8 cellular contexts compared by ENCODE assay signal in the genomic region with DNA sequence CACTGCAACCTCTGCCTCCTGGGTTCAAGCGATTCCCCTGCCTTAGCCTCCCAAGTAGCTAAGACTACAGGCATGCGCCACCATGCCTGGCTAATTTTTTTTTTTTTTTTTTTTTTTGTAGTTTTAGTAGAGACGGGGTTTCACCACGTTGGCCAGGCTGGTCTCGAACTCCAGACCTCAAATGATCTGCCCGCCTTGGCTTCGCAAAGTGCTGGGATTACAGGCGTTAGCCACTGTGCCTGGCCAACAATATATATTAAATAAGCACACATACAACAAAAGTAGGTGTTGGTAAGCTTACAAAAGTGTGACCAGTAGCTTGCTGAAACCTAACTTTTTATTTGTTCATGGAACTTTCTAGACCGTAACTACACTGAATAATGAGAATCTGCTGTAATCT.
DNase-seq lines count a peak whose midpoint lies in the region; ATAC-seq and TF ChIP-seq lines count a peak whose summit lies in the region.
"Not testable (repeated sequence)": the region's sequence is repeated elsewhere in the genome, so short reads cannot be mapped to it uniquely, and the experiment has no call there.

No MANE protein-coding gene starts in this region.

- H3K4me1 ChIP-seq in Peyer's patch; lower lobe of right lung; sigmoid colon; aorta (ENCODE audit: control insufficient read depth in 1 of 2, insufficient read depth in 2 of 2, low read length in 2 of 2): not testable (repeated sequence)

- not testable (repeated sequence) for H3K4me1 Mint-ChIP-seq in activated CD4-positive, alpha-beta T cell treated with anti-CD3 and anti-CD28 coated beads, Interleukin-2, amount 10 ng/mL, durations not matched to agents 24 days and 14 days; activated T-cell treated with anti-CD3 and anti-CD28 coated beads, Interleukin-2, amount 50 U/mL, for 24 hours (ENCODE audit: low read depth)

- intact Hi-C loops in activated CD4-positive, alpha-beta T cell treated with anti-CD3 and anti-CD28 coated beads, Interleukin-2, amount 10 ng/mL, durations not matched to agents 24 days and 14 days (cut with micrococcal nuclease); left ventricle myocardium superior (cut with micrococcal nuclease); lower lobe of right lung (cut with DNase I); sigmoid colon (cut with DNase I); aorta (cut with DNase I): not testable (repeated sequence)

- not testable (repeated sequence) for H3K27ac Mint-ChIP-seq in activated CD4-positive, alpha-beta T cell treated with anti-CD3 and anti-CD28 coated beads, Interleukin-2, amount 10 ng/mL, durations not matched to agents 24 days and 14 days; activated T-cell treated with anti-CD3 and anti-CD28 coated beads, Interleukin-2, amount 50 U/mL, for 24 hours; activated naive CD4-positive, alpha-beta T cell treated with anti-CD3 and anti-CD28 coated beads, Interleukin-2, amount 50 U/mL, for 72 hours

- H3K4me3 ChIP-seq in Peyer's patch; lower lobe of right lung; sigmoid colon; aorta (ENCODE audit: low read length in 2 of 2): not testable (repeated sequence)

- 96 to 98% methylated on average over 6 of the region's 9 CpGs for WGBS in sigmoid colon, 2 donors
- WGBS in aorta, 2 donors: 95 to 96% methylated on average over 6 of the region's 9 CpGs

- H3K9me3 Mint-ChIP-seq in activated CD4-positive, alpha-beta T cell treated with anti-CD3 and anti-CD28 coated beads, Interleukin-2, amount 10 ng/mL, durations not matched to agents 24 days and 14 days; activated T-cell treated with anti-CD3 and anti-CD28 coated beads, Interleukin-2, amount 50 U/mL, for 24 hours; activated naive CD4-positive, alpha-beta T cell treated with anti-CD3 and anti-CD28 coated beads, Interleukin-2, amount 50 U/mL, for 72 hours: not testable (repeated sequence)

- H3K36me3 Mint-ChIP-seq in activated CD4-positive, alpha-beta T cell treated with anti-CD3 and anti-CD28 coated beads, Interleukin-2, amount 10 ng/mL, durations not matched to agents 24 days and 14 days (ENCODE audit: low read depth); activated T-cell treated with anti-CD3 and anti-CD28 coated beads, Interleukin-2, amount 50 U/mL, for 24 hours (ENCODE audit: low read depth); activated naive CD4-positive, alpha-beta T cell treated with anti-CD3 and anti-CD28 coated beads, Interleukin-2, amount 50 U/mL, for 72 hours: not testable (repeated sequence)

- not testable (repeated sequence) for TF ChIP-seq CTCF in Peyer's patch (IDR thresholded peaks at IDR 0.05); lower lobe of right lung (IDR thresholded peaks at IDR 0.05); sigmoid colon (IDR thresholded peaks at IDR 0.05)

- H3K27me3 ChIP-seq in Peyer's patch; lower lobe of right lung (ENCODE audit: low read depth); sigmoid colon; aorta (ENCODE audit: control insufficient read depth in 1 of 2, insufficient read depth in 2 of 2, low read length in 1 of 2): not testable (repeated sequence)

- H3K4me3 Mint-ChIP-seq in activated CD4-positive, alpha-beta T cell treated with anti-CD3 and anti-CD28 coated beads, Interleukin-2, amount 10 ng/mL, durations not matched to agents 24 days and 14 days; activated T-cell treated with anti-CD3 and anti-CD28 coated beads, Interleukin-2, amount 50 U/mL, for 24 hours: not testable (repeated sequence)

- DNase-seq in Peyer's patch (peak in 2 of 3 donors; percentile 29 to 37), left ventricle myocardium superior (peak; percentile 7), lower lobe of right lung (peak; percentile 31), sigmoid colon (peak; percentile 42), aorta (peak; percentile 13 to 68)
- DNase-seq in activated CD4-positive, alpha-beta T cell treated with anti-CD3 and anti-CD28 coated beads, Interleukin-2, amount 10 ng/mL, durations not matched to agents 24 days and 14 days: peak; percentile 55
- peak; percentile 13 for DNase-seq in activated T-cell treated with anti-CD3 and anti-CD28 coated beads, Interleukin-2, amount 50 U/mL, for 24 hours
- DNase-seq in activated naive CD4-positive, alpha-beta T cell treated with anti-CD3 and anti-CD28 coated beads, Interleukin-2, amount 50 U/mL, for 72 hours (ENCODE audit: low spot score in 2 of 2): peak; percentile 1 to 30

- not testable (repeated sequence) for H3K27me3 Mint-ChIP-seq in activated CD4-positive, alpha-beta T cell treated with anti-CD3 and anti-CD28 coated beads, Interleukin-2, amount 10 ng/mL, durations not matched to agents 24 days and 14 days; activated T-cell treated with anti-CD3 and anti-CD28 coated beads, Interleukin-2, amount 50 U/mL, for 24 hours

- not testable (repeated sequence) for H3K36me3 ChIP-seq in Peyer's patch; lower lobe of right lung; sigmoid colon; aorta (ENCODE audit: control insufficient read depth in 1 of 2, insufficient read depth in 2 of 2, low read length in 1 of 2)

- H3K27ac ChIP-seq in Peyer's patch; lower lobe of right lung; sigmoid colon; aorta (ENCODE audit: low read depth in 1 of 2, low read length in 2 of 2): not testable (repeated sequence)

- not testable (repeated sequence) for H3K9me3 ChIP-seq in Peyer's patch; lower lobe of right lung; sigmoid colon; aorta (ENCODE audit: control insufficient read depth, low read length)

- not testable (repeated sequence) for TF ChIP-seq EP300 in sigmoid colon (IDR thresholded peaks at IDR 0.05)

- TF ChIP-seq POLR2A in Peyer's patch (IDR thresholded peaks at IDR 0.05); sigmoid colon (IDR thresholded peaks at IDR 0.05): not testable (repeated sequence)

- ATAC-seq in activated naive CD4-positive, alpha-beta T cell treated with anti-CD3 and anti-CD28 coated beads, Interleukin-2, amount 50 U/mL, for 72 hours; left ventricle myocardium superior; lower lobe of right lung; aorta (ENCODE audit: low FRiP score): not testable (repeated sequence)
